ENCODE assay signal across 11 cellular contexts in genomic region chrX:72132456-72132855, GRCh38. TPM values are rescaled to one million over a fixed set of nuclear protein-coding genes. Genes with fewer than 3 reads are reported as not detected.
DNase-seq lines count a peak whose midpoint lies in the region; ATAC-seq, FAIRE-seq and TF ChIP-seq lines count a peak whose summit lies in the region.
"Had no signal": no experiment of that assay in that cellular context is flagged by ENCODE, and none has a peak within 500 bp of the region (broad histone marks: within the 10 kb centered on the region; RNA-seq: fewer than 3 reads in every experiment).

No MANE protein-coding gene starts in this region.

- intact Hi-C loops in dendritic cell treated with granulocyte-macrophage colony-stimulating factor and Interleukin-4, amounts not matched to agents 40 ng/mL and 50 ng/mL, for 4 days (cut with micrococcal nuclease), result loop anchor here (5.0 kb wide), 1 partner anchor 50 kb away; the partner anchor contains the start of gene PIN4
- intact Hi-C loops in naive thymus-derived CD4-positive, alpha-beta T cell (cut with micrococcal nuclease), result loop anchor here in 1 of 2 donors (5.0 kb wide), 1 partner anchor 50 kb away; the partner anchor contains the start of gene PIN4

- WGBS in A549 (ENCODE audit: missing lambda C conversion rate), result 92% methylated on average over 3 of the region's 3 CpGs

- peak overlapping the region; percentile 87 for H3K4me3 Mint-ChIP-seq in dendritic cell treated with granulocyte-macrophage colony-stimulating factor and Interleukin-4, amounts not matched to agents 40 ng/mL and 50 ng/mL, for 4 days
- H3K4me3 Mint-ChIP-seq in naive thymus-derived CD4-positive, alpha-beta T cell, result peak overlapping the region in 9 of 10 donors; percentile 16 to 80 (median 61)

- DNase-seq in A549 (ENCODE audit: low read depth in 1 of 2, low spot score in 1 of 2), result no peak
- no peak for DNase-seq in naive thymus-derived CD4-positive, alpha-beta T cell
- DNase-seq in H7, result no peak
- no peak for DNase-seq in OCI-M2 (lab: John Stamatoyannopoulos, UW; ENCODE audit: unreplicated experiment)
- DNase-seq in foreskin keratinocyte, result no peak
- DNase-seq in activated gamma-delta T cell treated with Interleukin-2 at 50 U/mL for 16 hours, result no peak

- no peaks in the 10 kb centered on the region for H3K9me3 Mint-ChIP-seq in dendritic cell treated with granulocyte-macrophage colony-stimulating factor and Interleukin-4, amounts not matched to agents 40 ng/mL and 50 ng/mL, for 4 days
- H3K9me3 Mint-ChIP-seq in naive thymus-derived CD4-positive, alpha-beta T cell, result no peaks in the 10 kb centered on the region
- H3K9me3 Mint-ChIP-seq: activated naive CD8-positive, alpha-beta T cell treated with anti-CD3 and anti-CD28 coated beads for 36 hours had no signal

- no peaks in the 10 kb centered on the region for H3K4me1 ChIP-seq in A549
- peaks cover 9% of the 10 kb centered on the region for H3K4me1 ChIP-seq in HUES48 (ENCODE audit: control insufficient read depth, insufficient read depth, low read length)
- H3K4me1 ChIP-seq in naive thymus-derived CD4-positive, alpha-beta T cell (ENCODE audit: control insufficient read depth in 2 of 2, insufficient read depth in 2 of 2, low read length in 2 of 2), result peaks cover 0 to 3% of the 10 kb centered on the region in 2 donors
- no peaks in the 10 kb centered on the region for H3K4me1 ChIP-seq in foreskin keratinocyte

- TF ChIP-seq POLR2A in A549 (IDR thresholded peaks at IDR 0.05; ENCODE audit: low read length), result no peak

- peak overlapping the region in 1 of 2 experiments; percentile 91; a peak in 3 of 6 replicates for H3K27ac ChIP-seq in A549
- no peak overlapping the region for H3K27ac ChIP-seq in HUES48 (ENCODE audit: low read depth, low read length)
- no peak overlapping the region for H3K27ac ChIP-seq in naive thymus-derived CD4-positive, alpha-beta T cell (ENCODE audit: low read depth, low read length)
- no peak overlapping the region for H3K27ac ChIP-seq in foreskin keratinocyte
- H3K27ac ChIP-seq: epithelial cell of prostate had no signal

- peaks cover 43% of the 10 kb centered on the region for H3K4me1 Mint-ChIP-seq in dendritic cell treated with granulocyte-macrophage colony-stimulating factor and Interleukin-4, amounts not matched to agents 40 ng/mL and 50 ng/mL, for 4 days (ENCODE audit: low read depth)
- peaks cover 0 to 5% (median 3%) of the 10 kb centered on the region in 7 donors for H3K4me1 Mint-ChIP-seq in naive thymus-derived CD4-positive, alpha-beta T cell

- no peaks in the 10 kb centered on the region for H3K27me3 Mint-ChIP-seq in dendritic cell treated with granulocyte-macrophage colony-stimulating factor and Interleukin-4, amounts not matched to agents 40 ng/mL and 50 ng/mL, for 4 days
- peaks cover 0 to 74% (median 9%) of the 10 kb centered on the region in 5 donors for H3K27me3 Mint-ChIP-seq in naive thymus-derived CD4-positive, alpha-beta T cell

- POLR2A ChIA-PET in A549 (lab: Yijun Ruan, JAX), result interaction anchor here (0.7 to 2.8 kb wide), 9 partner anchors 9 to 408 kb away, joined by 3 to 22 read pairs (median 4); partner anchors contain the start of genes ERCC6L, NHSL2, PIN4 and RPS4X
- POLR2A ChIA-PET in naive thymus-derived CD4-positive, alpha-beta T cell (lab: Charles Lee), result interaction anchor here (0.5 kb wide), 1 partner anchor 101 kb away, joined by 5 read pairs; no protein-coding TSS in a partner anchor

- TF ChIP-seq CTCF in A549 (IDR thresholded peaks at IDR 0.05) (no peak), foreskin keratinocyte (conservative IDR thresholded peaks at IDR 0.05) (no peak)

- no peak for FAIRE-seq in A549 (lab: Jason Lieb, UNC)

- peak overlapping the region; percentile 66 for H3K4me3 ChIP-seq in A549
- H3K4me3 ChIP-seq in HUES48 (ENCODE audit: low read depth, low read length), result peak overlapping the region; percentile 58
- no peak overlapping the region for H3K4me3 ChIP-seq in naive thymus-derived CD4-positive, alpha-beta T cell (ENCODE audit: low read length)
- no peak overlapping the region; the same call in 1 of the 2 replicates for H3K4me3 ChIP-seq in H7 (ENCODE audit: insufficient read depth, low read depth, low read length)

- CTCF ChIA-PET in A549 (lab: Yijun Ruan, JAX), result interaction anchor here (0.9 to 3.7 kb wide), 3 partner anchors 9 to 134 kb away, joined by 3 to 26 read pairs (median 8); no protein-coding TSS in a partner anchor
- CTCF ChIA-PET in naive thymus-derived CD4-positive, alpha-beta T cell (lab: Charles Lee), result interaction anchor here (0.9 kb wide), 1 partner anchor 113 kb away, joined by 3 read pairs; no protein-coding TSS in a partner anchor

- H3K36me3 ChIP-seq in HUES48 (ENCODE audit: control insufficient read depth, insufficient read depth, low read length), result no peaks in the 10 kb centered on the region
- no peaks in the 10 kb centered on the region for H3K36me3 ChIP-seq in naive thymus-derived CD4-positive, alpha-beta T cell (ENCODE audit: control insufficient read depth in 2 of 3, insufficient read depth in 3 of 3, low read length in 3 of 3)
- H3K36me3 ChIP-seq in H7 (replicated peaks; ENCODE audit: control insufficient read depth, insufficient read depth, low read length), result no peaks in the 10 kb centered on the region; the same call in 1 of the 2 replicates

- H3K4me2 ChIP-seq in A549, result peak overlapping the region; percentile 87

- peaks cover 64% of the 10 kb centered on the region for H3K27me3 ChIP-seq in HUES48 (ENCODE audit: control insufficient read depth, insufficient read depth, low read length)
- H3K27me3 ChIP-seq in naive thymus-derived CD4-positive, alpha-beta T cell (ENCODE audit: control insufficient read depth in 2 of 2, insufficient read depth in 2 of 2, low read length in 2 of 2), result no peaks in the 10 kb centered on the region
- H3K27me3 ChIP-seq in H7 (ENCODE audit: control insufficient read depth, insufficient read depth, low read length), result peaks cover 36% of the 10 kb centered on the region
- H3K27me3 ChIP-seq in foreskin keratinocyte, result peaks cover 32% of the 10 kb centered on the region

- peak overlapping the region; percentile 82 for H3K27ac Mint-ChIP-seq in dendritic cell treated with granulocyte-macrophage colony-stimulating factor and Interleukin-4, amounts not matched to agents 40 ng/mL and 50 ng/mL, for 4 days
- no peak overlapping the region for H3K27ac Mint-ChIP-seq in naive thymus-derived CD4-positive, alpha-beta T cell
- H3K27ac Mint-ChIP-seq: activated CD4-positive, alpha-beta T cell treated with anti-CD3 and anti-CD28 coated beads for 36 hours; activated naive CD8-positive, alpha-beta T cell treated with anti-CD3 and anti-CD28 coated beads for 36 hours had no signal

- TF ChIP-seq RAD21 in A549 (conservative IDR thresholded peaks at IDR 0.05 in 1 of 2, IDR thresholded peaks at IDR 0.05 in 1 of 2), result no peak

- H3K36me3 Mint-ChIP-seq in dendritic cell treated with granulocyte-macrophage colony-stimulating factor and Interleukin-4, amounts not matched to agents 40 ng/mL and 50 ng/mL, for 4 days (ENCODE audit: low read depth), result peaks cover 47% of the 10 kb centered on the region
- H3K36me3 Mint-ChIP-seq in naive thymus-derived CD4-positive, alpha-beta T cell, result no peaks in the 10 kb centered on the region
- H3K36me3 Mint-ChIP-seq: activated naive CD8-positive, alpha-beta T cell treated with anti-CD3 and anti-CD28 coated beads for 36 hours had no signal

- no peak for TF ChIP-seq EP300 in A549 (IDR thresholded peaks at IDR 0.05)

- no peak overlapping the region for H3K9ac ChIP-seq in HUES48 (ENCODE audit: low read depth, low read length)

- H3K9me3 ChIP-seq in A549 (no peaks in the 10 kb centered on the region), HUES48 (ENCODE audit: control insufficient read depth, insufficient read depth, low read length) (peaks cover 37% of the 10 kb centered on the region)
- H3K9me3 ChIP-seq in naive thymus-derived CD4-positive, alpha-beta T cell (ENCODE audit: control insufficient read depth in 2 of 3, low read length in 3 of 3), result no peaks in the 10 kb centered on the region

- no peak for ATAC-seq in A549
- no peak for ATAC-seq in naive thymus-derived CD4-positive, alpha-beta T cell
- ATAC-seq in foreskin keratinocyte, result no peak

TF ChIP-seq in A549, 52 proteins besides CTCF, POLR2A, EP300 and RAD21 (continues in another document):
- no peak for TF ChIP-seq JUN (IDR thresholded peaks at IDR 0.05)
- TF ChIP-seq ZSCAN20 (CRISPR knock-in tag; IDR thresholded peaks at IDR 0.05), result no peak
- no peak for TF ChIP-seq TP53 (CRISPR knock-in tag; IDR thresholded peaks at IDR 0.05)
- no peak for TF ChIP-seq FOSB (CRISPR knock-in tag; IDR thresholded peaks at IDR 0.05)
- no peak for TF ChIP-seq MAFK (IDR thresholded peaks at IDR 0.05; ENCODE audit: partially characterized antibody)
- no peak for TF ChIP-seq ATOH8 (CRISPR knock-in tag; IDR thresholded peaks at IDR 0.05; ENCODE audit: low read depth)
- no peak for TF ChIP-seq CBX8 (IDR thresholded peaks at IDR 0.05)

RNA-seq across cellular contexts. Expression of gene RTL5, which starts 0.7 kb away (rescaled TPM):
- polyA plus RNA-seq in A549 (2011; rRNA removed) (1.2 and 2.2 TPM in 2 replicates), A549 (2017; fragmentation: RNase III; extraction: RNeasy Plus Mini Kit Qiagen cat#74134 plus additional on column Dnase treatment) (2.9 to 3.3 TPM (median 3.2 TPM) in 3 replicates), foreskin keratinocyte (0.14 and 0.15 TPM in 2 replicates)
- polyA plus RNA-seq in A549 (2012; cell fraction: cytosol; rRNA removed), result 1.8 and 2.1 TPM in 2 replicates
- 3.2 and 3.3 TPM in 2 replicates for polyA plus RNA-seq in A549 (2012; cell fraction: nucleus; rRNA removed)
- polyA minus RNA-seq in A549 (2011; rRNA and poly(A)+ RNA removed), result 3.2 and 3.6 TPM in 2 replicates
- total RNA-seq in naive thymus-derived CD4-positive, alpha-beta T cell, result 1 to 10 TPM in 1 of 5 experiments, under 1 TPM in 4; 0.08 to 2.1 (median 0.19) TPM
- polyA plus RNA-seq in naive thymus-derived CD4-positive, alpha-beta T cell, result not detected
- total RNA-seq in H7 (2014; rRNA removed; shearing (Covaris generic)), result 1.3 and 1.5 TPM in 2 replicates
- total RNA-seq in foreskin keratinocyte, result 0.14 TPM in 2 replicates

RNA-seq across cellular contexts. Expression of gene PIN4, which starts 49.1 kb away (rescaled TPM):
- polyA plus RNA-seq in A549 (2011; rRNA removed) (24.0 and 43.4 TPM in 2 replicates), A549 (2017; fragmentation: RNase III; extraction: RNeasy Plus Mini Kit Qiagen cat#74134 plus additional on column Dnase treatment) (105 to 111 TPM (median 109 TPM) in 3 replicates), foreskin keratinocyte (36.7 and 41.5 TPM in 2 replicates)
- 18.2 and 22.0 TPM in 2 replicates for polyA plus RNA-seq in A549 (2012; cell fraction: cytosol; rRNA removed)
- 1.4 and 3.2 TPM in 2 replicates for polyA plus RNA-seq in A549 (2012; cell fraction: nucleus; rRNA removed)
- 3.6 TPM in 2 replicates for polyA minus RNA-seq in A549 (2011; rRNA and poly(A)+ RNA removed)
- total RNA-seq in naive thymus-derived CD4-positive, alpha-beta T cell, result 10 to 100 TPM in 2 of 5 experiments, 1 to 10 TPM in 3; 2.0 to 13.6 (median 9.5) TPM
- 10 to 100 TPM; 16.6 to 30.9 TPM for polyA plus RNA-seq in naive thymus-derived CD4-positive, alpha-beta T cell
- 26.5 and 28.8 TPM in 2 replicates for total RNA-seq in H7 (2014; rRNA removed; shearing (Covaris generic))
- 22.2 and 23.5 TPM in 2 replicates for total RNA-seq in foreskin keratinocyte

Comparison
In these comparisons a context has a peak if more than half of its experiments do, and no peak if none do; other contexts are left out.
1. H3K4me3 ChIP-seq: peak in A549 (single experiment) and HUES48 (single experiment); none in naive thymus-derived CD4-positive, alpha-beta T cell (single experiment) and H7 (single experiment).